Comparison of ENCODE assay signal across 13 cellular contexts in genomic region chr9:5566054-5566618, GRCh38. TPM values are rescaled to one million over a fixed set of nuclear protein-coding genes. Genes with fewer than 3 reads are reported as not detected.
A peak's percentile ranks its signal among the peaks of the same experiment; 100 is the strongest.
DNase-seq lines count a peak whose midpoint lies in the region; ATAC-seq, FAIRE-seq and TF ChIP-seq lines count a peak whose summit lies in the region.
"Had no signal": no experiment of that assay in that cellular context is flagged by ENCODE, and none has a peak within 500 bp of the region (broad histone marks: within the 10 kb centered on the region; RNA-seq: fewer than 3 reads in every experiment).

No MANE protein-coding gene starts in this region.

- no peak overlapping the region for H3K4me3 Mint-ChIP-seq in effector memory CD8-positive, alpha-beta T cell
- no peak overlapping the region for H3K4me3 Mint-ChIP-seq in H9
- H3K4me3 Mint-ChIP-seq: dendritic cell treated with granulocyte-macrophage colony-stimulating factor and Interleukin-4, amounts not matched to agents 40 ng/mL and 50 ng/mL, for 4 days; neural crest cell had no signal

- H3K9me3 Mint-ChIP-seq in effector memory CD8-positive, alpha-beta T cell: no peaks in the 10 kb centered on the region
- peaks cover 0 to 6% of the 10 kb centered on the region in 2 experiments; a peak in 2 of 5 replicates for H3K9me3 Mint-ChIP-seq in H9

- H4K20me1 ChIP-seq in keratinocyte (ENCODE audit: control insufficient read depth, extremely low read depth, insufficient read depth, low read length) (no peaks in the 10 kb centered on the region), H9 (ENCODE audit: control insufficient read depth, insufficient read depth, insufficient read length) (no peaks in the 10 kb centered on the region)

- H2AFZ ChIP-seq in keratinocyte (ENCODE audit: control insufficient read depth, low read length) (peak overlapping the region; percentile 64), H9 (ENCODE audit: low read length) (no peak overlapping the region)

- no peaks in the 10 kb centered on the region for H3K27me3 Mint-ChIP-seq in effector memory CD8-positive, alpha-beta T cell
- peaks cover 30% of the 10 kb centered on the region for H3K27me3 Mint-ChIP-seq in H9 (ENCODE audit: low read depth)
- H3K27me3 Mint-ChIP-seq: dendritic cell treated with granulocyte-macrophage colony-stimulating factor and Interleukin-4, amounts not matched to agents 40 ng/mL and 50 ng/mL, for 4 days had no signal

- peak; percentile 100 for FAIRE-seq in keratinocyte (lab: Jason Lieb, UNC)

- H3K36me3 Mint-ChIP-seq in effector memory CD8-positive, alpha-beta T cell (ENCODE audit: insufficient read depth): no peaks in the 10 kb centered on the region
- no peaks in the 10 kb centered on the region for H3K36me3 Mint-ChIP-seq in H9 (ENCODE audit: insufficient read depth in 1 of 3, low read depth in 3 of 3)

- H3K27ac ChIP-seq in keratinocyte (ENCODE audit: control insufficient read depth, insufficient read depth, low read length) (peak overlapping the region; percentile 87), H9 (ENCODE audit: insufficient read length, low read depth, low read length) (no peak overlapping the region), mesendoderm (ENCODE audit: low read depth, low read length) (no peak overlapping the region)

- H3K4ac ChIP-seq in H9 (ENCODE audit: low read depth, low read length): no peak overlapping the region
- H3K4ac ChIP-seq in mesendoderm (ENCODE audit: low read depth, low read length): no peak overlapping the region

- H2AK5ac ChIP-seq in H9 (ENCODE audit: insufficient read length, low read length): no peak overlapping the region
- H2AK5ac ChIP-seq in mesendoderm (ENCODE audit: low read length): no peak overlapping the region

- TF ChIP-seq CTCF in keratinocyte (optimal IDR thresholded peaks at IDR 0.05 in 1 of 3, IDR thresholded peaks at IDR 0.05 in 1 of 3, conservative IDR thresholded peaks at IDR 0.05 in 1 of 3; ENCODE audit: extremely low read depth in 1 of 3, insufficient read depth in 2 of 3, low read length in 3 of 3): no peak
- no peak for TF ChIP-seq CTCF in H9 (conservative IDR thresholded peaks at IDR 0.05)

- H3K56ac ChIP-seq in H9 (ENCODE audit: insufficient read length, low read depth, low read length): no peak overlapping the region
- H3K56ac ChIP-seq in mesendoderm (ENCODE audit: low read length): no peak overlapping the region

- H4K5ac ChIP-seq in H9 (ENCODE audit: insufficient read length, low read depth, low read length): no peak overlapping the region
- H4K5ac ChIP-seq in mesendoderm (ENCODE audit: low read length): no peak overlapping the region

- H4K8ac ChIP-seq in H9 (replicated peaks; ENCODE audit: insufficient read length, low read depth, low read length): no peak overlapping the region
- no peak overlapping the region for H4K8ac ChIP-seq in mesendoderm (ENCODE audit: low read depth, low read length)

- H3K27ac Mint-ChIP-seq in effector memory CD8-positive, alpha-beta T cell: no peak overlapping the region
- H3K27ac Mint-ChIP-seq in H9: no peak overlapping the region
- H3K27ac Mint-ChIP-seq: dendritic cell treated with granulocyte-macrophage colony-stimulating factor and Interleukin-4, amounts not matched to agents 40 ng/mL and 50 ng/mL, for 4 days had no signal

- no peaks in the 10 kb centered on the region for H3K23me2 ChIP-seq in H9 (ENCODE audit: insufficient read length, low read depth, low read length, poor library complexity, severe bottlenecking)

- H3K4me2 ChIP-seq in keratinocyte (ENCODE audit: control insufficient read depth, extremely low read depth, insufficient read depth, low read depth, low read length): peak overlapping the region; percentile 73
- H3K4me2 ChIP-seq in H9 (ENCODE audit: insufficient read depth, insufficient read length, low read length): no peak overlapping the region
- H3K4me2 ChIP-seq in mesendoderm (ENCODE audit: low read length): no peak overlapping the region

- H2BK20ac ChIP-seq in H9 (ENCODE audit: low read depth, low read length, poor library complexity, severe bottlenecking): no peak overlapping the region

- H4K91ac ChIP-seq in H9 (ENCODE audit: insufficient read length, low read depth, low read length): no peak overlapping the region

- H3K79me2 ChIP-seq in keratinocyte (ENCODE audit: control insufficient read depth, insufficient read depth, low read length): no peaks in the 10 kb centered on the region
- no peaks in the 10 kb centered on the region for H3K79me2 ChIP-seq in H9 (ENCODE audit: insufficient read depth, low read length)
- no peaks in the 10 kb centered on the region for H3K79me2 ChIP-seq in mesendoderm (ENCODE audit: control insufficient read depth, insufficient read depth, low read length)

- H3K9me3 ChIP-seq in keratinocyte (ENCODE audit: control insufficient read depth, low read depth, low read length): no peaks in the 10 kb centered on the region
- H3K9me3 ChIP-seq in H9 (ENCODE audit: control insufficient read depth, low read depth, low read length): no peaks in the 10 kb centered on the region

- peak; percentile 41 for ATAC-seq in GM18508 (IDR thresholded peaks at IDR 0.05; ENCODE audit: insufficient read depth, unreplicated experiment)
- peak; percentile 74 for ATAC-seq in GM21423 (IDR thresholded peaks at IDR 0.05; ENCODE audit: unreplicated experiment)
- peak; percentile 67 for ATAC-seq in HG03378 (IDR thresholded peaks at IDR 0.05; ENCODE audit: unreplicated experiment)
- no peak for ATAC-seq in effector memory CD8-positive, alpha-beta T cell (replicated peaks)

- peaks cover 6 to 7% of the 10 kb centered on the region in 2 experiments for H3K36me3 ChIP-seq in keratinocyte (ENCODE audit: control insufficient read depth in 2 of 2, extremely low read depth in 1 of 2, insufficient read depth in 2 of 2, low read length in 2 of 2)
- H3K36me3 ChIP-seq in mesendoderm (ENCODE audit: control insufficient read depth, insufficient read depth, low read length): no peaks in the 10 kb centered on the region

- peaks cover 55% of the 10 kb centered on the region for H3K4me1 ChIP-seq in keratinocyte (ENCODE audit: control insufficient read depth, extremely low read depth, insufficient read depth, low read length)
- H3K4me1 ChIP-seq in H9 (ENCODE audit: insufficient read depth, low read length): no peaks in the 10 kb centered on the region
- H3K4me1 ChIP-seq in mesendoderm (ENCODE audit: control insufficient read depth, low read depth, low read length): peaks cover 2% of the 10 kb centered on the region

- no peak overlapping the region for H3T11ph ChIP-seq in H9 (ENCODE audit: low read length)

- H3K79me1 ChIP-seq in H9 (ENCODE audit: insufficient read depth, low read depth, low read length, poor library complexity, severe bottlenecking) (no peaks in the 10 kb centered on the region), mesendoderm (ENCODE audit: low read length) (no peaks in the 10 kb centered on the region)

- DNase-seq in keratinocyte (ENCODE audit: low read depth, low spot score) (peak; percentile 67), H9 (no peak), mesendoderm (no peak)
- no peak for DNase-seq in stimulated activated CD4-positive, alpha-beta T cell treated with anti-CD3 and anti-CD28 coated beads, Interleukin-12 subunit alpha, Interleukin-12 subunit beta, amount 100 ng/mL, for 4 hours
- no peak for DNase-seq in effector memory CD8-positive, alpha-beta T cell
- DNase-seq: DMS53; H7; stimulated activated CD4-positive, alpha-beta T cell treated with anti-CD3 and anti-CD28 coated beads, Interleukin-4, amount 100 ng/mL, for 4 hours had no signal

- H3K9me1 ChIP-seq in keratinocyte (ENCODE audit: control insufficient read depth, extremely low read depth, insufficient read depth, low read length): no peaks in the 10 kb centered on the region

- H2BK120ac ChIP-seq in H9 (ENCODE audit: low read depth, low read length, poor library complexity, severe bottlenecking) (no peak overlapping the region), mesendoderm (ENCODE audit: low read depth, low read length) (no peak overlapping the region)

- H3K9ac ChIP-seq in keratinocyte (ENCODE audit: control insufficient read depth, extremely low read depth, insufficient read depth, low read length) (peak overlapping the region; percentile 39), H9 (ENCODE audit: extremely low read depth, insufficient read length, low read length) (no peak overlapping the region), mesendoderm (ENCODE audit: low read length) (no peak overlapping the region)

- H3K4me3 ChIP-seq in keratinocyte (ENCODE audit: control insufficient read depth in 2 of 3, extremely low read depth in 1 of 3, insufficient read depth in 2 of 3, low read depth in 1 of 3, low read length in 3 of 3): peak overlapping the region in 2 of 3 experiments; percentile 1 to 29
- no peak overlapping the region for H3K4me3 ChIP-seq in mesendoderm (ENCODE audit: low read length)

- peaks cover 11 to 13% of the 10 kb centered on the region in 2 donors for H3K4me1 Mint-ChIP-seq in effector memory CD8-positive, alpha-beta T cell (ENCODE audit: low read depth in 2 of 2)
- peaks cover under 1 to 13% of the 10 kb centered on the region in 2 experiments; a peak in 3 of 4 replicates for H3K4me1 Mint-ChIP-seq in H9

- H3K27me3 ChIP-seq in keratinocyte (ENCODE audit: control insufficient read depth, extremely low read depth, insufficient read depth, low read length) (no peaks in the 10 kb centered on the region), H9 (ENCODE audit: insufficient read depth, low read length) (no peaks in the 10 kb centered on the region; the same call in 1 of the 2 replicates), mesendoderm (ENCODE audit: insufficient read depth, low read length, poor library complexity) (no peaks in the 10 kb centered on the region)

- H2BK12ac ChIP-seq in H9 (ENCODE audit: insufficient read length, low read depth, low read length): no peak overlapping the region

- H2BK5ac ChIP-seq in H9 (ENCODE audit: insufficient read length, low read length) (no peak overlapping the region), mesendoderm (ENCODE audit: low read length) (no peak overlapping the region)

- H3K18ac ChIP-seq in H9 (ENCODE audit: insufficient read length, low read depth, low read length): no peak overlapping the region
- H3K18ac ChIP-seq in mesendoderm (ENCODE audit: low read length): no peak overlapping the region

- H3K14ac ChIP-seq in H9 (ENCODE audit: insufficient read depth, low read length): no peak overlapping the region

- no CpG with 5 or more reads among the region's 6 CpGs for WGBS in H9 (ENCODE audit: extremely low coverage, insufficient read length, low lambda C conversion rate)
- no CpG with 5 or more reads among the region's 6 CpGs for WGBS in mesendoderm (ENCODE audit: extremely low coverage, insufficient coverage, low lambda C conversion rate)

- H2BK15ac ChIP-seq in H9 (ENCODE audit: low read depth, low read length) (no peak overlapping the region), mesendoderm (replicated peaks; ENCODE audit: low read depth) (no peak overlapping the region)

- dilution Hi-C loops in keratinocyte (cut with MboI; ENCODE audit: extremely low pct_ligation_motif_present, low sequenced_read_pairs): no loop called here

- H3K23ac ChIP-seq in H9 (ENCODE audit: insufficient read length, low read depth, low read length) (no peak overlapping the region), mesendoderm (ENCODE audit: low read length) (no peak overlapping the region)

RNA-seq across cellular contexts. Expression of gene PDCD1LG2, which starts 55.8 kb away (rescaled TPM):
- polyA plus RNA-seq in keratinocyte: 14.7 to 20.2 TPM (median 18.8 TPM) in 3 replicates
- 0.29 TPM for polyA plus RNA-seq in keratinocyte (2011; ENCODE audit: low read depth)
- polyA plus RNA-seq in keratinocyte (2011; cell fraction: cytosol; rRNA removed): 8.3 and 14.1 TPM in 2 replicates
- polyA plus RNA-seq in keratinocyte (2011; cell fraction: nucleus; rRNA removed): 23.8 and 26.4 TPM in 2 replicates
- polyA plus RNA-seq in keratinocyte (2012; ENCODE audit: low replicate concordance): 1.6 and 13.4 TPM in 2 replicates
- polyA minus RNA-seq in keratinocyte: 14.6 to 25.8 TPM (median 16.8 TPM) in 3 replicates
- polyA minus RNA-seq in keratinocyte (2011; cell fraction: cytosol; rRNA and poly(A)+ RNA removed): 9.4 TPM
- 20.8 and 40.4 TPM in 2 replicates for polyA minus RNA-seq in keratinocyte (2011; cell fraction: nucleus; rRNA and poly(A)+ RNA removed)
- total RNA-seq in H9 (2021): not detected in 2 replicates
- polyA plus RNA-seq in mesendoderm (2013, experiment 1 of 2): 0.04 TPM
- polyA plus RNA-seq in mesendoderm (2013, experiment 2 of 2): 0.08 TPM
- total RNA-seq: H7, neural crest cell had no signal
